Comparison of ENCODE assay signal across 16 cellular contexts in the genomic region with DNA sequence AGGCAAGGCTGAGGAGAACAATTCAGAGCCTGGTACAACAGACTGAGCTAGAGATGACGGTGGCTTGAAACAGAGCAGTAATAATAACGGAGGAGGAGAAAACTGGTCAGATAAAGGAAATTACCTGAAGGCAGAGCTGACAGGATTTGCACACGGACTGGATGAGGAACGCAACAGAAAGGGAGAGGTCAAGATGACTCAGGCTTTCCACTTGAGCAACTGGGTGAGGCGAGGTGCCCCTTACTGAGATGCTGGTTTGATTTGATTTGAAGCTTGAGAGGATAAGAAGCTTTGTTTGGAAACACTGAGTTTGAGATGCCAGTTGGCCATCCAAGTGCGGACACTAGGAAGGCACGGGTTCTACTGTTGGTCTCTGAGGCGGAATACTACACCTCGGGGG. TPM values are rescaled to one million over a fixed set of nuclear protein-coding genes. Genes with fewer than 3 reads are reported as not detected.
DNase-seq lines count a peak whose midpoint lies in the region; ATAC-seq, FAIRE-seq and TF ChIP-seq lines count a peak whose summit lies in the region.
"Had no signal": no experiment of that assay in that cellular context is flagged by ENCODE, and none has a peak within 500 bp of the region (broad histone marks: within the 10 kb centered on the region; RNA-seq: fewer than 3 reads in every experiment).

No MANE protein-coding gene starts in this region.

- no peak for TF ChIP-seq CTCF in thyroid gland (IDR thresholded peaks at IDR 0.05)
- no peak for TF ChIP-seq CTCF in tibial artery (IDR thresholded peaks at IDR 0.05)

- peak; percentile 5 for DNase-seq in activated CD4-positive, alpha-beta T cell treated with anti-CD3 and anti-CD28 coated beads for 48 hours
- DNase-seq in activated CD4-positive, alpha-beta T cell treated with anti-CD3 and anti-CD28 coated beads, Interleukin-2, amount 50 U/mL, for 48 hours: no peak
- DNase-seq in RCC 7860 (ENCODE audit: low spot score) (peak; percentile 69), thyroid gland (peak; percentile 68 to 73), tibial artery (no peak), NCI-H774 (lab: John Stamatoyannopoulos, UW) (no peak), iPS-NIHi7 (ENCODE audit: extremely low spot score) (no peak)
- DNase-seq: activated T-cell treated with anti-CD3 and anti-CD28 coated beads, Interleukin-2, amount 50 U/mL, for 4 hours; amniotic stem cell; foreskin fibroblast; posterior cingulate gyrus; stimulated activated CD4-positive, alpha-beta T cell treated with anti-CD3 and anti-CD28 coated beads, Interleukin-12 subunit alpha, Interleukin-12 subunit beta, amount 100 ng/mL, for 4 hours had no signal

- ATAC-seq in esophagus mucosa: peak; percentile 88
- ATAC-seq: activated T-cell treated with anti-CD3 and anti-CD28 coated beads, Interleukin-2, amount 50 U/mL, for 4 hours; CD8-positive, alpha-beta T cell had no signal

- intact Hi-C loops in thyroid gland (cut with DNase I) (no loop called here), tibial artery (cut with DNase I; ENCODE audit: low total_unique reads) (no loop called here)

- FAIRE-seq in RCC 7860 (lab: Jason Lieb, UNC): peak; percentile 75

- no peaks in the 10 kb centered on the region for H3K9me3 ChIP-seq in thyroid gland
- no peaks in the 10 kb centered on the region for H3K9me3 ChIP-seq in tibial artery

- no peak for TF ChIP-seq POLR2A in thyroid gland (IDR thresholded peaks at IDR 0.05)

- H3K4me1 ChIP-seq in thyroid gland (peaks cover 5 to 24% of the 10 kb centered on the region in 2 donors), tibial artery (no peaks in the 10 kb centered on the region)

- H3K36me3 ChIP-seq in thyroid gland (no peaks in the 10 kb centered on the region), tibial artery (peaks cover 0 to 6% (median 0%) of the 10 kb centered on the region in 3 donors)

- H3K27me3 ChIP-seq in thyroid gland: no peaks in the 10 kb centered on the region
- H3K27me3 ChIP-seq in tibial artery: no peaks in the 10 kb centered on the region

- no peak overlapping the region for H3K4me3 ChIP-seq in thyroid gland (replicated peaks in 1 of 3)
- no peak overlapping the region for H3K4me3 ChIP-seq in tibial artery

- H3K27ac ChIP-seq in thyroid gland (peak overlapping the region in 1 of 3 donors; percentile 65), tibial artery (no peak overlapping the region)
- H3K27ac ChIP-seq: 22Rv1, KMS-11 had no signal

- 43 to 51% methylated on average over 9 of the region's 9 CpGs for WGBS in thyroid gland, 2 donors

RNA-seq across cellular contexts. Expression of a gene that starts 35.4 kb away (rescaled TPM):
- total RNA-seq in esophagus mucosa: 0.80 TPM
- total RNA-seq in thyroid gland: 1 to 10 TPM in 2 of 4 donors, under 1 TPM in 2; 0.56 to 6.6 (median 1.2) TPM

RNA-seq across cellular contexts. Expression of a gene that starts 52.2 kb away (rescaled TPM):
- 3.0 TPM for total RNA-seq in esophagus mucosa
- total RNA-seq in thyroid gland: 1 to 10 TPM; 1.2 to 4.9 (median 3.1) TPM
- total RNA-seq: CD8-positive, alpha-beta T cell had no signal

Comparison
In these comparisons a context has a peak if more than half of its experiments do, and no peak if none do; other contexts are left out.
1. DNase-seq: peak in activated CD4-positive, alpha-beta T cell treated with anti-CD3 and anti-CD28 coated beads for 48 hours (single experiment), RCC 7860 (single experiment) and thyroid gland (2 of 2); none in activated CD4-positive, alpha-beta T cell treated with anti-CD3 and anti-CD28 coated beads, Interleukin-2, amount 50 U/mL, for 48 hours (0 of 2), tibial artery (0 of 2), NCI-H774 (single experiment) and iPS-NIHi7 (single experiment).